ENCODE assay signal across 1 cellular context in genomic region chr14:75217508-75218206, GRCh38.
TF ChIP-seq lines count a peak whose summit lies in the region.

No MANE protein-coding gene starts in this region.

TF ChIP-seq in IMR-90, 13 proteins besides CTCF, POLR2A, EP300 and RAD21:
- TF ChIP-seq MXI1 (IDR thresholded peaks at IDR 0.05; ENCODE audit: borderline replicate concordance, low read depth, low read length) (no peak), RFX5 (IDR thresholded peaks at IDR 0.05; ENCODE audit: low read depth, low read length) (no peak), RCOR1 (IDR thresholded peaks at IDR 0.05; ENCODE audit: insufficient replicate concordance, low read length) (no peak), MAFK (IDR thresholded peaks at IDR 0.05; ENCODE audit: low read depth, low read length) (no peak), MAZ (IDR thresholded peaks at IDR 0.05; ENCODE audit: borderline replicate concordance, low read depth, low read length) (no peak), CEBPB (IDR thresholded peaks at IDR 0.05; ENCODE audit: low read depth, low read length) (no peak), SMC3 (IDR thresholded peaks at IDR 0.05; ENCODE audit: low read depth, low read length) (no peak), CHD1 (IDR thresholded peaks at IDR 0.05; ENCODE audit: low read depth, low read length) (no peak), NFE2L2 (IDR thresholded peaks at IDR 0.05; ENCODE audit: low read depth, low read length) (no peak), FOS (IDR thresholded peaks at IDR 0.05; ENCODE audit: low read depth, low read length) (no peak), BHLHE40 (IDR thresholded peaks at IDR 0.05; ENCODE audit: low read depth, low read length) (no peak)
- TF ChIP-seq, protein P1, sequence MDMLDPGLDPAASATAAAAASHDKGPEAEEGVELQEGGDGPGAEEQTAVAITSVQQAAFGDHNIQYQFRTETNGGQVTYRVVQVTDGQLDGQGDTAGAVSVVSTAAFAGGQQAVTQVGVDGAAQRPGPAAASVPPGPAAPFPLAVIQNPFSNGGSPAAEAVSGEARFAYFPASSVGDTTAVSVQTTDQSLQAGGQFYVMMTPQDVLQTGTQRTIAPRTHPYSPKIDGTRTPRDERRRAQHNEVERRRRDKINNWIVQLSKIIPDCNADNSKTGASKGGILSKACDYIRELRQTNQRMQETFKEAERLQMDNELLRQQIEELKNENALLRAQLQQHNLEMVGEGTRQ (IDR thresholded peaks at IDR 0.05; ENCODE audit: low read depth, low read length), result no peak
- TF ChIP-seq, protein P2, sequence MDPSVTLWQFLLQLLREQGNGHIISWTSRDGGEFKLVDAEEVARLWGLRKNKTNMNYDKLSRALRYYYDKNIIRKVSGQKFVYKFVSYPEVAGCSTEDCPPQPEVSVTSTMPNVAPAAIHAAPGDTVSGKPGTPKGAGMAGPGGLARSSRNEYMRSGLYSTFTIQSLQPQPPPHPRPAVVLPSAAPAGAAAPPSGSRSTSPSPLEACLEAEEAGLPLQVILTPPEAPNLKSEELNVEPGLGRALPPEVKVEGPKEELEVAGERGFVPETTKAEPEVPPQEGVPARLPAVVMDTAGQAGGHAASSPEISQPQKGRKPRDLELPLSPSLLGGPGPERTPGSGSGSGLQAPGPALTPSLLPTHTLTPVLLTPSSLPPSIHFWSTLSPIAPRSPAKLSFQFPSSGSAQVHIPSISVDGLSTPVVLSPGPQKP (IDR thresholded peaks at IDR 0.05; ENCODE audit: borderline replicate concordance, low read depth, low read length), result no peak
